ENCODE assay signal across 8 cellular contexts in the genomic region with DNA sequence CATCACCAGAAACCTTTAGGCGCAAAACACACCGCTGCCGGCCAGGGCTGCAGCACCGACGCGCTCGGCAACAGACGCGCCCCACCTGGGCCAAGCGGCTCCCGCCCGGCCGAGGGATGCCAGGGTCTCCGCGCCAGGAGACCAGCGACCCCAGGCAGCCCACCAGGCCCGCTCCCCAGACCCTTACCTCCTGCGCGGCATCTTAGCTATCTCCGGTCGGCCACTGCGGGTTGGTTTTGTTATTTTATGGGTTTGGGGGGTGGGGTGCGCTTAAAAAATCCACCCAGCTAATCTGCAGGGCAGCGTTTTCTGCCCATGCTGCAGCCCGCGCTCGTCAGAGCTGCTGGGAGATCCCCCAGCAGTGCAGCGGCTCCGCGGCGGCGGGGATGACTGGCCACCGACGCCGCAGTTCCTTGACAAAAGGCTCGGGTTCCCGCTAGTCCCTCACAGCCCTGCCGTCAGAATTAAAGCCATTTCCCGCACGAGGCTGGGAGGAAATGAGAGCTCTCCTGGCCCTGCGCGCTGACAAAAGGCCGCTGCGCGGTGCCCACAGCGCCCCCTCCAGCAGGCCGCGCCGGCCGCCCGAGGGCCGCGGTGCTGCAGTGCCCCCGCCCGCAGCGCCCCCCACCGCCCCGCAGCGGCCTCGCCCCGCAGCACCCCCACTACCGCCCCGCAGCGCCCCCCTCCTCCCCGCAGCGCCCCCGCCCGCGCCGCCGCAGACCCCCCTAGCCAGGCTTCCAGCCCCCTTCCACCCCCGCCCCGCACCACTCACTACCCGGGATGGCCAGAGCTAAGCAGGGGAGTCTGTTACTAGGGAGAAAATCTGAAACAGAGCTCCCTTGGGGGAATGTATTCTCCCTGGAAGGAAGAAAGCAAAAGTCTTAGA. TPM values are rescaled to one million over a fixed set of nuclear protein-coding genes. Genes with fewer than 3 reads are reported as not detected.
DNase-seq lines count a peak whose midpoint lies in the region; ATAC-seq and TF ChIP-seq lines count a peak whose summit lies in the region.

A gene with protein sequence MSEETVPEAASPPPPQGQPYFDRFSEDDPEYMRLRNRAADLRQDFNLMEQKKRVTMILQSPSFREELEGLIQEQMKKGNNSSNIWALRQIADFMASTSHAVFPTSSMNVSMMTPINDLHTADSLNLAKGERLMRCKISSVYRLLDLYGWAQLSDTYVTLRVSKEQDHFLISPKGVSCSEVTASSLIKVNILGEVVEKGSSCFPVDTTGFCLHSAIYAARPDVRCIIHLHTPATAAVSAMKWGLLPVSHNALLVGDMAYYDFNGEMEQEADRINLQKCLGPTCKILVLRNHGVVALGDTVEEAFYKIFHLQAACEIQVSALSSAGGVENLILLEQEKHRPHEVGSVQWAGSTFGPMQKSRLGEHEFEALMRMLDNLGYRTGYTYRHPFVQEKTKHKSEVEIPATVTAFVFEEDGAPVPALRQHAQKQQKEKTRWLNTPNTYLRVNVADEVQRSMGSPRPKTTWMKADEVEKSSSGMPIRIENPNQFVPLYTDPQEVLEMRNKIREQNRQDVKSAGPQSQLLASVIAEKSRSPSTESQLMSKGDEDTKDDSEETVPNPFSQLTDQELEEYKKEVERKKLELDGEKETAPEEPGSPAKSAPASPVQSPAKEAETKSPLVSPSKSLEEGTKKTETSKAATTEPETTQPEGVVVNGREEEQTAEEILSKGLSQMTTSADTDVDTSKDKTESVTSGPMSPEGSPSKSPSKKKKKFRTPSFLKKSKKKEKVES (minus strand): TSS at position 502 of the 886 bp plus-strand sequence. CDS start 61,792 bp downstream, outside the sequence.

- H3K9me3 Mint-ChIP-seq in activated T-cell treated with anti-CD3 and anti-CD28 coated beads, Interleukin-2, amount 50 U/mL, for 4 hours, result no peaks in the 10 kb centered on the region

- H3K9me3 ChIP-seq in upper lobe of right lung, result no peaks in the 10 kb centered on the region

- peak within 1 kb of the TSS; percentile 46 for H3K4me3 ChIP-seq in upper lobe of right lung

- H3K36me3 Mint-ChIP-seq in activated T-cell treated with anti-CD3 and anti-CD28 coated beads, Interleukin-2, amount 50 U/mL, for 4 hours (ENCODE audit: insufficient read depth), result peaks cover under 1% of the 10 kb centered on the region

- TF ChIP-seq CTCF in foreskin keratinocyte (conservative IDR thresholded peaks at IDR 0.05) (peak; percentile 56), omental fat pad (IDR thresholded peaks at IDR 0.05) (no peak), upper lobe of right lung (IDR thresholded peaks at IDR 0.05) (peak; percentile 19)

- H3K4me3 Mint-ChIP-seq in activated T-cell treated with anti-CD3 and anti-CD28 coated beads, Interleukin-2, amount 50 U/mL, for 4 hours, result peak within 1 kb of the TSS; percentile 84

- H3K36me3 ChIP-seq in upper lobe of right lung, result no peaks in the 10 kb centered on the region

- intact Hi-C loops in upper lobe of right lung (cut with DNase I), result no loop called here

- peaks cover 94% of the 10 kb centered on the region for H3K27me3 ChIP-seq in foreskin keratinocyte
- H3K27me3 ChIP-seq in upper lobe of right lung, result peaks cover 51% of the 10 kb centered on the region

- H3K27me3 Mint-ChIP-seq in activated T-cell treated with anti-CD3 and anti-CD28 coated beads, Interleukin-2, amount 50 U/mL, for 4 hours (ENCODE audit: low read depth), result peaks cover 50% of the 10 kb centered on the region

- H3K4me1 Mint-ChIP-seq in activated T-cell treated with anti-CD3 and anti-CD28 coated beads, Interleukin-2, amount 50 U/mL, for 4 hours (ENCODE audit: low read depth), result peaks cover 14% of the 10 kb centered on the region

- H3K4me1 ChIP-seq in foreskin keratinocyte, result no peaks in the 10 kb centered on the region
- H3K4me1 ChIP-seq in upper lobe of right lung, result peaks cover 16% of the 10 kb centered on the region

- peak; percentile 6 to 17 for DNase-seq in SHP77 (lab: John Stamatoyannopoulos, UW)
- DNase-seq in SHP77 treated with DMSO at 0.1 percent for 48 hours (lab: John Stamatoyannopoulos, UW), result no peak
- DNase-seq in NCI-H446 (lab: John Stamatoyannopoulos, UW), result peak; percentile 21 to 69
- peak; percentile 23 for DNase-seq in activated T-cell treated with anti-CD3 and anti-CD28 coated beads, Interleukin-2, amount 50 U/mL, for 4 hours
- peak in 1 of 2 donors; percentile 15 for DNase-seq in foreskin keratinocyte
- no peak for DNase-seq in omental fat pad (ENCODE audit: low spot score)
- peak; percentile 60 for DNase-seq in upper lobe of right lung

- peak; percentile 79 to 86 for ATAC-seq in activated T-cell treated with anti-CD3 and anti-CD28 coated beads, Interleukin-2, amount 50 U/mL, for 4 hours
- ATAC-seq in foreskin keratinocyte, result peak; percentile 67
- peak; percentile 84 for ATAC-seq in omental fat pad (ENCODE audit: low FRiP score)
- ATAC-seq in upper lobe of right lung, result peak; percentile 69
- ATAC-seq in GM18498 (IDR thresholded peaks at IDR 0.05; ENCODE audit: unreplicated experiment), result no peak

- H3K27ac ChIP-seq in foreskin keratinocyte, result no peak within 1 kb of the TSS
- no peak within 1 kb of the TSS for H3K27ac ChIP-seq in upper lobe of right lung

RNA-seq across cellular contexts. Expression of the gene that starts here (rescaled TPM):
- total RNA-seq in activated T-cell treated with anti-CD3 and anti-CD28 coated beads, Interleukin-2, amount 50 U/mL, for 4 hours, result 10 to 100 TPM in 1 of 3 donors, 1 to 10 TPM in 2; 4.8 to 13.7 (median 8.0) TPM
- total RNA-seq in foreskin keratinocyte (0.18 and 1.8 TPM in 2 replicates), omental fat pad (1 to 10 TPM; 3.2 to 4.8 (median 4.3) TPM), upper lobe of right lung (1.4 TPM)
- polyA plus RNA-seq in foreskin keratinocyte, result 0.07 and 0.87 TPM in 2 replicates

Comparison
In these comparisons a context has a peak if more than half of its experiments do, and no peak if none do; other contexts are left out.
1. DNase-seq: peak in SHP77 (2 of 2), NCI-H446 (2 of 2), activated T-cell treated with anti-CD3 and anti-CD28 coated beads, Interleukin-2, amount 50 U/mL, for 4 hours (single experiment) and upper lobe of right lung (single experiment); none in SHP77 treated with DMSO at 0.1 percent for 48 hours (single experiment) and omental fat pad (single experiment).
2. CTCF ChIP-seq: peak in foreskin keratinocyte (single experiment) and upper lobe of right lung (single experiment); none in omental fat pad (0 of 3).